In the genomic region with DNA sequence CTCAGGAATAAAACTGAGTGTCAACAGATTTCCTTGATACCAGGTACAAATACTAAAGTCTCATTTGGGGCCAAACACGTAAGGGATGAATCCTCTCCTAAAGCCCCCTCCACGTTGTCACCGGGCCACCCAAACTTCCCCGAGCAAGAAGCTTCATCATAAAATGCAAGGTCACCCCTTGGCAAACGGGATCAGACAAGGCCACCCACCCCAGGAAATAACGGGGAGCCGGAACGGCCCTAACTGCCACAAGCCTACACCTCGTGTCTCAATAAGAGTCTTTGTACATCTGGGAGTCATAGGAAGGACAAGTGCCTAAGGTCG, we compare ENCODE assay signal across 8 cellular contexts. TPM values are rescaled to one million over a fixed set of nuclear protein-coding genes. Genes with fewer than 3 reads are reported as not detected.
DNase-seq lines count a peak whose midpoint lies in the region; ATAC-seq, FAIRE-seq and TF ChIP-seq lines count a peak whose summit lies in the region.

No MANE protein-coding gene starts in this region.

- H3K9me3 Mint-ChIP-seq in GM23338: peaks cover 15% of the 10 kb centered on the region; the same call in 2 of the 3 replicates
- no peaks in the 10 kb centered on the region for H3K9me3 Mint-ChIP-seq in activated CD4-positive, alpha-beta memory T cell treated with anti-CD3 and anti-CD28 coated beads for 36 hours

- CTCF ChIA-PET in activated CD4-positive, alpha-beta memory T cell treated with anti-CD3 and anti-CD28 coated beads for 36 hours (lab: Charles Lee): interaction anchor here (1.6 to 2.6 kb wide), 4 partner anchors 14 to 248 kb away, joined by 4 to 26 read pairs (median 6); a partner anchor contains a TSS

- H3K4me3 Mint-ChIP-seq in GM23338: peak overlapping the region; percentile 98
- peak overlapping the region; percentile 96 for H3K4me3 Mint-ChIP-seq in activated CD4-positive, alpha-beta memory T cell treated with anti-CD3 and anti-CD28 coated beads for 36 hours

- peaks cover 48% of the 10 kb centered on the region for H3K36me3 ChIP-seq in GM23338 (ENCODE audit: insufficient read depth)

- peaks cover 59% of the 10 kb centered on the region for H3K36me3 Mint-ChIP-seq in GM23338 (ENCODE audit: low read depth)
- peaks cover 54% of the 10 kb centered on the region for H3K36me3 Mint-ChIP-seq in activated CD4-positive, alpha-beta memory T cell treated with anti-CD3 and anti-CD28 coated beads for 36 hours

- peak overlapping the region; percentile 99 for H3K27ac Mint-ChIP-seq in GM23338
- H3K27ac Mint-ChIP-seq in activated CD4-positive, alpha-beta memory T cell treated with anti-CD3 and anti-CD28 coated beads for 36 hours: peak overlapping the region; percentile 95

- peaks cover 37% of the 10 kb centered on the region for H3K4me1 Mint-ChIP-seq in GM23338
- peaks cover 37% of the 10 kb centered on the region for H3K4me1 Mint-ChIP-seq in activated CD4-positive, alpha-beta memory T cell treated with anti-CD3 and anti-CD28 coated beads for 36 hours (ENCODE audit: low read depth)

- POLR2A ChIA-PET in activated CD4-positive, alpha-beta memory T cell treated with anti-CD3 and anti-CD28 coated beads for 36 hours (lab: Charles Lee): interaction anchor here (0.9 to 5.2 kb wide), 6 partner anchors 8 to 262 kb away, joined by 3 to 51 read pairs (median 6); a partner anchor contains a TSS

- peaks cover 7% of the 10 kb centered on the region; the same call in 1 of the 2 replicates for H3K27me3 ChIP-seq in GM23338 (ENCODE audit: insufficient read depth)

- H3K27ac ChIP-seq in GM23338 (ENCODE audit: low read depth) (peak overlapping the region; percentile 95), skin epidermis (peak overlapping the region; percentile 79 to 99 (median 96))

- intact Hi-C loops in activated CD4-positive, alpha-beta memory T cell treated with anti-CD3 and anti-CD28 coated beads for 36 hours (cut with micrococcal nuclease): no loop called here
- intact Hi-C loops in left ventricle myocardium superior (cut with micrococcal nuclease): no loop called here

- FAIRE-seq in frontal cortex (lab: Jason Lieb, UNC): no peak

- H3K4me1 ChIP-seq in GM23338 (ENCODE audit: insufficient read depth): peaks cover 20% of the 10 kb centered on the region

- no peak overlapping the region for H2AFZ ChIP-seq in GM23338

- H3K27me3 Mint-ChIP-seq in GM23338 (ENCODE audit: insufficient read depth, low read depth, poor library complexity): peaks cover 49% of the 10 kb centered on the region
- H3K27me3 Mint-ChIP-seq in activated CD4-positive, alpha-beta memory T cell treated with anti-CD3 and anti-CD28 coated beads for 36 hours: no peaks in the 10 kb centered on the region

- H3F3A ChIP-seq in GM23338 (replicated peaks; ENCODE audit: low read depth): peaks cover 57% of the 10 kb centered on the region

- peak overlapping the region; percentile 100 for H3K4me3 ChIP-seq in GM23338
- peak overlapping the region; percentile 69 to 96 (median 83) for H3K4me3 ChIP-seq in skin epidermis

- peak overlapping the region; percentile 100 for H3K4me2 ChIP-seq in GM23338

- no peak for TF ChIP-seq CTCF in GM23338 (conservative IDR thresholded peaks at IDR 0.05; ENCODE audit: low read depth in 2 of 2)

- DNase-seq in GM23338 (ENCODE audit: low spot score) (no peak), left ventricle myocardium superior (no peak), frontal cortex (ENCODE audit: low spot score in 2 of 2) (no peak), NCI-H1436 (lab: John Stamatoyannopoulos, UW) (no peak)
- no peak for DNase-seq in activated CD4-positive, alpha-beta memory T cell treated with anti-CD3 and anti-CD28 coated beads for 36 hours

- peaks cover 58% of the 10 kb centered on the region for H3K79me2 ChIP-seq in GM23338 (replicated peaks; ENCODE audit: insufficient read depth)

- no peaks in the 10 kb centered on the region for H3K9me2 ChIP-seq in GM23338 (ENCODE audit: insufficient read depth)

- ATAC-seq in GM23338: no peak
- peak; percentile 2 for ATAC-seq in left ventricle myocardium superior
- no peak for ATAC-seq in GM18867 (IDR thresholded peaks at IDR 0.05; ENCODE audit: unreplicated experiment)
- no peak for ATAC-seq in HG02759 (IDR thresholded peaks at IDR 0.05; ENCODE audit: unreplicated experiment)

- peaks cover 51% of the 10 kb centered on the region for H4K20me1 ChIP-seq in GM23338 (replicated peaks; ENCODE audit: insufficient read depth)

TF ChIP-seq in GM23338, 12 proteins besides CTCF, POLR2A, EP300 and RAD21:
- TF ChIP-seq ZNF114 (CRISPR knock-in tag; IDR thresholded peaks at IDR 0.05) (no peak), NANOG (IDR thresholded peaks at IDR 0.05; ENCODE audit: borderline replicate concordance) (no peak)
- TF ChIP-seq, protein P1, sequence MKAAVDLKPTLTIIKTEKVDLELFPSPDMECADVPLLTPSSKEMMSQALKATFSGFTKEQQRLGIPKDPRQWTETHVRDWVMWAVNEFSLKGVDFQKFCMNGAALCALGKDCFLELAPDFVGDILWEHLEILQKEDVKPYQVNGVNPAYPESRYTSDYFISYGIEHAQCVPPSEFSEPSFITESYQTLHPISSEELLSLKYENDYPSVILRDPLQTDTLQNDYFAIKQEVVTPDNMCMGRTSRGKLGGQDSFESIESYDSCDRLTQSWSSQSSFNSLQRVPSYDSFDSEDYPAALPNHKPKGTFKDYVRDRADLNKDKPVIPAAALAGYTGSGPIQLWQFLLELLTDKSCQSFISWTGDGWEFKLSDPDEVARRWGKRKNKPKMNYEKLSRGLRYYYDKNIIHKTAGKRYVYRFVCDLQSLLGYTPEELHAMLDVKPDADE (IDR thresholded peaks at IDR 0.05): no peak
TF ChIP-seq in GM23338: peak in this region for 0.

RNA-seq across cellular contexts. Expression of a gene that starts 0.7 kb away (rescaled TPM):
- total RNA-seq in GM23338 (2014; rRNA removed; shearing (Covaris generic)): 2,892 and 2,987 TPM in 2 replicates
- 772 and 1,028 TPM in 2 replicates for polyA plus RNA-seq in GM23338 (2016; fragmentation: Nextera tagmentation; extraction: Ambion mirVana)
- 1,000 to 10,000 TPM; 3,113 to 3,225 TPM for total RNA-seq in activated CD4-positive, alpha-beta memory T cell treated with anti-CD3 and anti-CD28 coated beads for 36 hours
- total RNA-seq in left ventricle myocardium superior (2,417 TPM), frontal cortex (2,434 TPM)

RNA-seq across cellular contexts. Expression of a gene that starts 13.6 kb away (rescaled TPM):
- 95.6 and 105 TPM in 2 replicates for total RNA-seq in GM23338 (2014; rRNA removed; shearing (Covaris generic))
- polyA plus RNA-seq in GM23338 (2016; fragmentation: Nextera tagmentation; extraction: Ambion mirVana): 30.7 and 32.1 TPM in 2 replicates
- 10 to 100 TPM; 32.4 to 33.3 TPM for total RNA-seq in activated CD4-positive, alpha-beta memory T cell treated with anti-CD3 and anti-CD28 coated beads for 36 hours
- total RNA-seq in left ventricle myocardium superior (68.5 TPM), frontal cortex (53.4 TPM)

RNA-seq across cellular contexts. Expression of a gene that starts 23.0 kb away (rescaled TPM):
- total RNA-seq in GM23338 (2014; rRNA removed; shearing (Covaris generic)): 34.1 and 48.4 TPM in 2 replicates
- polyA plus RNA-seq in GM23338 (2016; fragmentation: Nextera tagmentation; extraction: Ambion mirVana): 17.0 and 20.0 TPM in 2 replicates
- 10 to 100 TPM; 22.5 to 24.4 TPM for total RNA-seq in activated CD4-positive, alpha-beta memory T cell treated with anti-CD3 and anti-CD28 coated beads for 36 hours
- total RNA-seq in left ventricle myocardium superior: 19.8 TPM
- 22.0 TPM for total RNA-seq in frontal cortex

RNA-seq across cellular contexts. Expression of a gene that starts 51.7 kb away (rescaled TPM):
- 55.9 and 57.3 TPM in 2 replicates for total RNA-seq in GM23338 (2014; rRNA removed; shearing (Covaris generic))
- polyA plus RNA-seq in GM23338 (2016; fragmentation: Nextera tagmentation; extraction: Ambion mirVana): 65.3 and 69.3 TPM in 2 replicates
- not detected for total RNA-seq in activated CD4-positive, alpha-beta memory T cell treated with anti-CD3 and anti-CD28 coated beads for 36 hours
- 1,046 TPM for total RNA-seq in left ventricle myocardium superior
- not detected for total RNA-seq in frontal cortex
